In genomic region chr12:20555015-20555414, GRCh38 we compare ENCODE assay signal across 29 cellular contexts.
"Had no signal": no experiment of that assay in that cellular context is flagged by ENCODE, and none has a peak within 500 bp of the region (broad histone marks: within the 10 kb centered on the region; RNA-seq: fewer than 3 reads in every experiment).

No MANE protein-coding gene starts in this region.

- H3K4me1 ChIP-seq: ascending aorta had no signal

- H3K9me3 ChIP-seq: ascending aorta had no signal

- H3K4me3 ChIP-seq: ascending aorta, cardiac muscle cell had no signal

- DNase-seq: activated B cell treated with CpG ODN at 0.5 μM for 24 hours; activated CD4-positive, alpha-beta memory T cell treated with anti-CD3 and anti-CD28 coated beads for 36 hours; activated CD4-positive, alpha-beta T cell treated with anti-CD3 and anti-CD28 coated beads for 4 hours; activated CD4-positive, alpha-beta T cell treated with anti-CD3 and anti-CD28 coated beads, Interleukin-2, amount 10 ng/mL, durations not matched to agents 24 days and 14 days; activated CD4-positive, alpha-beta T cell treated with anti-CD3 and anti-CD28 coated beads, Interleukin-2, amount 50 U/mL, for 1 hour; activated CD4-positive, alpha-beta T cell treated with anti-CD3 and anti-CD28 coated beads, Interleukin-2, amount 50 U/mL, for 4 hours; activated CD4-positive, CD25-positive, alpha-beta regulatory T cell treated with anti-CD3 and anti-CD28 coated beads, Interleukin-2, amount 50 U/mL, for 72 hours; activated CD8-positive, alpha-beta memory T cell treated with anti-CD3 and anti-CD28 coated beads, Interleukin-2, amount 50 U/mL, for 4 hours; activated CD8-positive, alpha-beta T cell treated with anti-CD3 and anti-CD28 coated beads for 36 hours; activated effector memory CD4-positive, alpha-beta T cell treated with anti-CD3 and anti-CD28 coated beads, Interleukin-2, amount 50 U/mL, for 16 hours; activated naive CD4-positive, alpha-beta T cell treated with anti-CD3 and anti-CD28 coated beads, Interleukin-2, amount 10 ng/mL, durations not matched to agents 7 days and 5 days; activated naive CD4-positive, alpha-beta T cell treated with Interleukin-2 at 50 U/mL for 16 hours; activated naive CD8-positive, alpha-beta T cell treated with anti-CD3 and anti-CD28 coated beads, Interleukin-2, amount 10 ng/mL, durations not matched to agents 7 days and 5 days; activated naive CD8-positive, alpha-beta T cell treated with anti-CD3 and anti-CD28 coated beads, Interleukin-2, amount 50 U/mL, for 24 hours; activated T-cell treated with anti-CD3 and anti-CD28 coated beads for 4 hours; activated T-cell treated with anti-CD3 and anti-CD28 coated beads, Interleukin-2, amount 50 U/mL, for 1 hour; activated T-cell treated with anti-CD3 and anti-CD28 coated beads, Interleukin-2, amount 50 U/mL, for 4 hours; activated T-cell treated with anti-CD3 and anti-CD28 coated beads, Interleukin-2, amount 50 U/mL, for 72 hours; amygdala; anterior cingulate cortex; caudate nucleus; cerebellar nuclear complex; T-helper 1 cell; T-helper 2 cell; T-helper 9 cell had no signal

- H3K27ac ChIP-seq: ascending aorta, cardiac muscle cell, VCaP had no signal

- ATAC-seq: activated CD8-positive, alpha-beta T cell treated with anti-CD3 and anti-CD28 coated beads for 36 hours; activated naive CD8-positive, alpha-beta T cell treated with anti-CD3 and anti-CD28 coated beads, Interleukin-2, amount 50 U/mL, for 24 hours; activated T-cell treated with anti-CD3 and anti-CD28 coated beads, Interleukin-2, amount 50 U/mL, for 4 hours; activated T-cell treated with anti-CD3 and anti-CD28 coated beads, Interleukin-2, amount 50 U/mL, for 72 hours; activated T-helper 17 cell treated with anti-CD3 and anti-CD28 coated beads, Interleukin-2, amount 50 U/mL, for 72 hours had no signal

- H3K36me3 ChIP-seq: cardiac muscle cell had no signal

- H3K27me3 ChIP-seq: ascending aorta, cardiac muscle cell had no signal
